In the genomic region with DNA sequence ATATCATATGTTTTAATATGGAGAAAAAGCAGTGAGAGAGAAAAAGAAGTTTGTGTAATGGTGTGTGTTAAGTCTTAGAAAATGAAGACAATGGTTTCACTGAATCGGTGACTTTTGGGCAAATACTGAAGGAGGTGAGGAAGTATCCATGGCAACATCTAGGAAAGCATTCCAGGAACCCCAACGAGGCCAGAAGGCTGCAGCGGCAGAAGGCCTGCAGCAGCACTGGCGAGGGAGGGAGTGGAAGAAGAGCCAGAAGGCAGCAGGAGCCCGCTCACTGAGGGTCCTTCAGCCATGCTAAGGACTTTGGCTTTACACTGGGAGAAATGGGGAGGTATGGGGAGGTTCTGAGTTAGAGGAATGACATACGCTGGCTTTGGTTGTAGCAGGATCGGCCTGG, we compare ENCODE assay signal across 21 cellular contexts. TPM values are rescaled to one million over a fixed set of nuclear protein-coding genes. Genes with fewer than 3 reads are reported as not detected.
DNase-seq lines count a peak whose midpoint lies in the region; ATAC-seq and TF ChIP-seq lines count a peak whose summit lies in the region.
"Had no signal": no experiment of that assay in that cellular context is flagged by ENCODE, and none has a peak within 500 bp of the region (broad histone marks: within the 10 kb centered on the region; RNA-seq: fewer than 3 reads in every experiment).

No MANE protein-coding gene starts in this region.

- H3K4me2 ChIP-seq in mammary epithelial cell (ENCODE audit: insufficient read depth, low read depth, low read length) (no peak overlapping the region), MM.1S (ENCODE audit: low read depth, low read length) (no peak overlapping the region)

- dilution Hi-C loops in mammary epithelial cell (cut with HindIII; ENCODE audit: low sequenced_read_pairs) = loop anchor here (10.0 kb wide), 1 partner anchor 173 kb away; no protein-coding TSS in a partner anchor

- no peak overlapping the region for H2AFZ ChIP-seq in mammary epithelial cell (ENCODE audit: low read depth, low read length)
- no peak overlapping the region for H2AFZ ChIP-seq in MM.1S (ENCODE audit: low read length)

- H3K27ac Mint-ChIP-seq in MCF 10A (ENCODE audit: low read depth, unreplicated experiment) = peak overlapping the region; percentile 96
- peak overlapping the region in 6 of 10 donors; percentile 11 to 55 (median 35) for H3K27ac Mint-ChIP-seq in naive thymus-derived CD8-positive, alpha-beta T cell
- H3K27ac Mint-ChIP-seq in endodermal cell = no peak overlapping the region
- H3K27ac Mint-ChIP-seq: nephron; T-helper 1 cell treated with Interleukin-12 subunit alpha and Interleukin-12 subunit beta and Interleukin-4 antibody, amounts not matched to agents 30 μg/mL and 1 μg/mL, for 36 hours had no signal

- no peaks in the 10 kb centered on the region for H3K79me2 ChIP-seq in mammary epithelial cell (ENCODE audit: insufficient read depth, low read length)
- no peaks in the 10 kb centered on the region for H3K79me2 ChIP-seq in MM.1S (ENCODE audit: low read length)

- H3K9me3 Mint-ChIP-seq in MCF 10A (ENCODE audit: unreplicated experiment) = no peaks in the 10 kb centered on the region
- H3K9me3 Mint-ChIP-seq in naive thymus-derived CD8-positive, alpha-beta T cell = no peaks in the 10 kb centered on the region
- H3K9me3 Mint-ChIP-seq in endodermal cell = no peaks in the 10 kb centered on the region
- H3K9me3 Mint-ChIP-seq: nephron; T-helper 1 cell treated with Interleukin-12 subunit alpha and Interleukin-12 subunit beta and Interleukin-4 antibody, amounts not matched to agents 30 μg/mL and 1 μg/mL, for 36 hours had no signal

- in situ Hi-C loops in mammary epithelial cell (cut with MboI; ENCODE audit: low sequenced_read_pairs in 2 of 2) = loop anchor here (10.0 kb wide), 2 partner anchors 173 to 193 kb away; no protein-coding TSS in a partner anchor

- 99% methylated on average over 7 of the region's 7 CpGs for WGBS in mammary epithelial cell (ENCODE audit: low coverage, missing lambda C conversion rate)
- 87 to 96% methylated on average over 3 to 7 of the region's 7 CpGs for WGBS in endodermal cell (ENCODE audit: insufficient coverage in 1 of 2, insufficient read length in 1 of 2), 2 experiments

- H3K4me3 Mint-ChIP-seq in MCF 10A (ENCODE audit: unreplicated experiment) = no peak overlapping the region
- no peak overlapping the region for H3K4me3 Mint-ChIP-seq in naive thymus-derived CD8-positive, alpha-beta T cell
- no peak overlapping the region for H3K4me3 Mint-ChIP-seq in endodermal cell
- H3K4me3 Mint-ChIP-seq: nephron; T-helper 1 cell treated with Interleukin-12 subunit alpha and Interleukin-12 subunit beta and Interleukin-4 antibody, amounts not matched to agents 30 μg/mL and 1 μg/mL, for 36 hours had no signal

- H3K27me3 ChIP-seq in mammary epithelial cell (ENCODE audit: insufficient read depth, low read length) = no peaks in the 10 kb centered on the region
- H3K27me3 ChIP-seq in colonic mucosa = no peaks in the 10 kb centered on the region
- no peaks in the 10 kb centered on the region for H3K27me3 ChIP-seq in endodermal cell (ENCODE audit: control insufficient read depth, insufficient read depth, low read length, poor library complexity, severe bottlenecking)
- H3K27me3 ChIP-seq in MM.1S (replicated peaks; ENCODE audit: insufficient read depth, low read length) = no peaks in the 10 kb centered on the region
- H3K27me3 ChIP-seq: stomach, upper lobe of left lung had no signal

- H3K27ac ChIP-seq in mammary epithelial cell (ENCODE audit: insufficient read depth, low read depth, low read length) (no peak overlapping the region), colonic mucosa (peak overlapping the region; percentile 13), endodermal cell (ENCODE audit: low read depth, low read length) (no peak overlapping the region), MM.1S (ENCODE audit: low read length) (no peak overlapping the region)
- H3K27ac ChIP-seq: HL-60, upper lobe of left lung had no signal

- H3F3A ChIP-seq in MM.1S (ENCODE audit: insufficient read depth, low read length) = peaks cover 11% of the 10 kb centered on the region; the same call in 1 of the 2 replicates

- H3K4me3 ChIP-seq in mammary epithelial cell (replicated peaks in 1 of 3; ENCODE audit: insufficient read depth in 1 of 3, low read depth in 2 of 3, low read length in 3 of 3) = no peak overlapping the region
- H3K4me3 ChIP-seq in colonic mucosa = no peak overlapping the region
- H3K4me3 ChIP-seq in endodermal cell (ENCODE audit: low read length) = no peak overlapping the region
- H3K4me3 ChIP-seq in MM.1S (ENCODE audit: low read length) = no peak overlapping the region
- H3K4me3 ChIP-seq: stomach, upper lobe of left lung had no signal

- BruUV-seq in MCF 10A (replicated peaks; lab: Mats Ljungman, UMichigan) (no TSS peak), mammary epithelial cell (replicated peaks; lab: Mats Ljungman, UMichigan) (no TSS peak)

- no peak overlapping the region for H3K9ac ChIP-seq in mammary epithelial cell (ENCODE audit: insufficient read depth, low read length)
- no peak overlapping the region for H3K9ac ChIP-seq in colonic mucosa (ENCODE audit: low read depth in 2 of 2, low read length in 2 of 2)
- no peak overlapping the region for H3K9ac ChIP-seq in endodermal cell (ENCODE audit: extremely low read depth, low read length, poor library complexity, severe bottlenecking)
- H3K9ac ChIP-seq in MM.1S (ENCODE audit: low read length) = no peak overlapping the region

- H4K20me1 ChIP-seq in mammary epithelial cell (ENCODE audit: insufficient read depth, low read length) (no peaks in the 10 kb centered on the region), MM.1S (ENCODE audit: insufficient read depth, low read length) (no peaks in the 10 kb centered on the region)

- no peaks in the 10 kb centered on the region for H3K27me3 Mint-ChIP-seq in MCF 10A (ENCODE audit: insufficient read depth, unreplicated experiment)
- no peaks in the 10 kb centered on the region for H3K27me3 Mint-ChIP-seq in naive thymus-derived CD8-positive, alpha-beta T cell
- no peaks in the 10 kb centered on the region for H3K27me3 Mint-ChIP-seq in endodermal cell (ENCODE audit: insufficient read depth)

- intact Hi-C loops in MCF 10A (cut with micrococcal nuclease) (loop anchor here (2.0 kb wide), 1 partner anchor 147 kb away; no protein-coding TSS in a partner anchor), mammary epithelial cell (cut with micrococcal nuclease) (no loop called here), colonic mucosa (cut with DNase I) (no loop called here)

- H3K36me3 ChIP-seq in mammary epithelial cell (ENCODE audit: insufficient read depth, low read length) (peaks cover under 1% of the 10 kb centered on the region), colonic mucosa (no peaks in the 10 kb centered on the region), endodermal cell (ENCODE audit: control insufficient read depth, insufficient read depth, low read length) (peaks cover 17% of the 10 kb centered on the region), MM.1S (replicated peaks; ENCODE audit: insufficient read depth, low read length) (peaks cover 8% of the 10 kb centered on the region; the same call in 1 of the 2 replicates)

- no peak for ATAC-seq in naive thymus-derived CD8-positive, alpha-beta T cell
- ATAC-seq in GM21786 (IDR thresholded peaks at IDR 0.05; ENCODE audit: unreplicated experiment) = no peak

- POLR2A ChIA-PET in MCF 10A (lab: Yijun Ruan, JAX) = interaction anchor here (1.5 kb wide), 2 partner anchors 129 to 214 kb away, joined by 4 to 5 read pairs; no protein-coding TSS in a partner anchor
- POLR2A ChIA-PET in naive thymus-derived CD8-positive, alpha-beta T cell (lab: Charles Lee) = interaction anchor here (0.7 kb wide), 2 partner anchors 8 to 165 kb away, joined by 3 read pairs; no protein-coding TSS in a partner anchor

- DNase-seq in MCF 10A (ENCODE audit: unreplicated experiment) (no peak), mammary epithelial cell (no peak), colonic mucosa (no peak), endodermal cell (no peak), MM.1S (no peak), NCI-H2081 (lab: John Stamatoyannopoulos, UW) (no peak)
- DNase-seq in naive thymus-derived CD8-positive, alpha-beta T cell = no peak
- DNase-seq: activated CD8-positive, alpha-beta memory T cell treated with anti-CD3 and anti-CD28 coated beads, Interleukin-2, amount 50 U/mL, for 4 hours; C1 segment of cervical spinal cord; cortex of kidney; hippocampal formation; NCI-H1436 treated with DMSO at 0.1 percent for 48 hours; NCI-H2171 treated with DMSO at 0.1 percent for 48 hours; SIG-M5; small intestine; stomach; upper lobe of left lung had no signal

- CTCF ChIA-PET in MCF 10A (lab: Yijun Ruan, JAX) (interaction anchor here (0.6 to 1.0 kb wide), 3 partner anchors 58 to 191 kb away, joined by 3 to 7 read pairs (median 3); no protein-coding TSS in a partner anchor), mammary epithelial cell (lab: Charles Lee; ENCODE audit: low non-redundant PET) (no interaction called here)

- H3K9me3 ChIP-seq in mammary epithelial cell (replicated peaks; ENCODE audit: insufficient read depth, low read length) (no peaks in the 10 kb centered on the region), colonic mucosa (no peaks in the 10 kb centered on the region), endodermal cell (ENCODE audit: control insufficient read depth, low read length) (no peaks in the 10 kb centered on the region), MM.1S (replicated peaks; ENCODE audit: insufficient read depth, low read length) (no peaks in the 10 kb centered on the region)
- H3K9me3 ChIP-seq: stomach, upper lobe of left lung had no signal

- H3K4me1 ChIP-seq in mammary epithelial cell (ENCODE audit: insufficient read depth, low read length) (peaks cover 9% of the 10 kb centered on the region), colonic mucosa (peaks cover 4% of the 10 kb centered on the region), endodermal cell (ENCODE audit: control insufficient read depth, insufficient read depth, low read length) (no peaks in the 10 kb centered on the region), MM.1S (ENCODE audit: low read length) (peaks cover 40% of the 10 kb centered on the region)

- H3K9me2 ChIP-seq in MM.1S (replicated peaks; ENCODE audit: insufficient read depth, low read length) = no peaks in the 10 kb centered on the region

- H3K36me3 Mint-ChIP-seq in MCF 10A (ENCODE audit: insufficient read depth, unreplicated experiment) (peaks cover 18% of the 10 kb centered on the region), endodermal cell (ENCODE audit: low read depth) (peaks cover 22% of the 10 kb centered on the region)
- H3K36me3 Mint-ChIP-seq in naive thymus-derived CD8-positive, alpha-beta T cell = peaks cover 0 to 11% (median 8%) of the 10 kb centered on the region in 3 donors

- H3K4me1 Mint-ChIP-seq in MCF 10A (ENCODE audit: insufficient read depth, unreplicated experiment) (peaks cover 24% of the 10 kb centered on the region), endodermal cell (no peaks in the 10 kb centered on the region)
- peaks cover 4 to 54% (median 16%) of the 10 kb centered on the region in 4 donors for H3K4me1 Mint-ChIP-seq in naive thymus-derived CD8-positive, alpha-beta T cell
- H3K4me1 Mint-ChIP-seq: nephron had no signal

- no peak for TF ChIP-seq CTCF in MCF 10A (IDR thresholded peaks at IDR 0.05; ENCODE audit: unreplicated experiment)
- no peak for TF ChIP-seq CTCF in mammary epithelial cell (conservative IDR thresholded peaks at IDR 0.05 in 1 of 2, IDR thresholded peaks at IDR 0.05 in 1 of 2; ENCODE audit: extremely low read depth in 1 of 2, insufficient read depth in 1 of 2, low read depth in 1 of 2, low read length in 2 of 2)
- no peak for TF ChIP-seq CTCF in colonic mucosa (IDR thresholded peaks at IDR 0.05)
- no peak for TF ChIP-seq CTCF in endodermal cell (conservative IDR thresholded peaks at IDR 0.05)
- no peak for TF ChIP-seq CTCF in MM.1S (IDR thresholded peaks at IDR 0.05; ENCODE audit: low read length)

RNA-seq across cellular contexts. Expression of a gene that starts 26.8 kb away (rescaled TPM):
- total RNA-seq in MCF 10A (2022) (18.0 and 27.8 TPM in 2 replicates), mammary epithelial cell (10 to 100 TPM in 1 of 2 donors, 1 to 10 TPM in 1; 9.3 to 20.4 TPM), colonic mucosa (10 to 100 TPM; 23.4 to 28.3 TPM), endodermal cell (10 to 100 TPM; 17.7 to 18.4 TPM)
- 17.0 TPM for polyA plus RNA-seq in mammary epithelial cell
- 10.3 TPM for polyA minus RNA-seq in mammary epithelial cell
- 1 to 10 TPM; 5.3 to 5.9 TPM for total RNA-seq in naive thymus-derived CD8-positive, alpha-beta T cell
- 1 to 10 TPM; 5.0 to 8.1 (median 5.2) TPM for polyA plus RNA-seq in naive thymus-derived CD8-positive, alpha-beta T cell
- polyA plus RNA-seq in endodermal cell (2013, experiment 1 of 2) = 10.4 TPM
- polyA plus RNA-seq in endodermal cell (2013, experiment 2 of 2) = 10.6 TPM
